1 cellular context compared by ENCODE assay signal in the genomic region with DNA sequence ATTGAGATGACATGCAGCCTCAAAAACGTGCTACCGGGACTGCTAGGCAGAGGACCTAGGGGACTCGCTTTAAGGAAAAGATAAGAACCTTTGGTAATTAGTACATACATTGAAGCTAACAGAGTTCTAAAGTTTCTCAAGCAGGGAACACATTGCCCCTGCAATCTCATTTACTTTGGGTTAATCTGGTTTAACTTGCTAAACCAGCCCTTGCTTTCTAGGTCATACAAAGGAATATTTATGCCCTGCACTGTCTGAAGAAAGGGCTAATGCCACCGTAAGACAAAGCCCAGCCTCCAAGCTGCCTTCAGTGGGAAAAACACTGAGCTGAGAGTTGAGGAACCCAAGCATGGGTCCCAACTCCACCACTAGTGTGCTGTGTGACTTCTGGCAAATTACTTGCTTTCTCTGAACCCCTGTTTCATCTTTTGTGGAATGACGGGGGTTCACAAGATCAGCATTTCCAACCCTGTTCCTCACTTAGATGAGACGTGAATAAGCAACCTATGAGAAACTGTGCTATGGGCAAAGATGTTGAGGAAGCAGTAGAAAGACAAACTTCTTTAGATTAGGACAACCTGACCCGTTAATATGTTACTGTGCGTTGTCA.
TF ChIP-seq lines count a peak whose summit lies in the region.

No MANE protein-coding gene starts in this region.

TF ChIP-seq in K562, 482 proteins besides CTCF, POLR2A, EP300 and RAD21:
- TF ChIP-seq, protein P1, sequence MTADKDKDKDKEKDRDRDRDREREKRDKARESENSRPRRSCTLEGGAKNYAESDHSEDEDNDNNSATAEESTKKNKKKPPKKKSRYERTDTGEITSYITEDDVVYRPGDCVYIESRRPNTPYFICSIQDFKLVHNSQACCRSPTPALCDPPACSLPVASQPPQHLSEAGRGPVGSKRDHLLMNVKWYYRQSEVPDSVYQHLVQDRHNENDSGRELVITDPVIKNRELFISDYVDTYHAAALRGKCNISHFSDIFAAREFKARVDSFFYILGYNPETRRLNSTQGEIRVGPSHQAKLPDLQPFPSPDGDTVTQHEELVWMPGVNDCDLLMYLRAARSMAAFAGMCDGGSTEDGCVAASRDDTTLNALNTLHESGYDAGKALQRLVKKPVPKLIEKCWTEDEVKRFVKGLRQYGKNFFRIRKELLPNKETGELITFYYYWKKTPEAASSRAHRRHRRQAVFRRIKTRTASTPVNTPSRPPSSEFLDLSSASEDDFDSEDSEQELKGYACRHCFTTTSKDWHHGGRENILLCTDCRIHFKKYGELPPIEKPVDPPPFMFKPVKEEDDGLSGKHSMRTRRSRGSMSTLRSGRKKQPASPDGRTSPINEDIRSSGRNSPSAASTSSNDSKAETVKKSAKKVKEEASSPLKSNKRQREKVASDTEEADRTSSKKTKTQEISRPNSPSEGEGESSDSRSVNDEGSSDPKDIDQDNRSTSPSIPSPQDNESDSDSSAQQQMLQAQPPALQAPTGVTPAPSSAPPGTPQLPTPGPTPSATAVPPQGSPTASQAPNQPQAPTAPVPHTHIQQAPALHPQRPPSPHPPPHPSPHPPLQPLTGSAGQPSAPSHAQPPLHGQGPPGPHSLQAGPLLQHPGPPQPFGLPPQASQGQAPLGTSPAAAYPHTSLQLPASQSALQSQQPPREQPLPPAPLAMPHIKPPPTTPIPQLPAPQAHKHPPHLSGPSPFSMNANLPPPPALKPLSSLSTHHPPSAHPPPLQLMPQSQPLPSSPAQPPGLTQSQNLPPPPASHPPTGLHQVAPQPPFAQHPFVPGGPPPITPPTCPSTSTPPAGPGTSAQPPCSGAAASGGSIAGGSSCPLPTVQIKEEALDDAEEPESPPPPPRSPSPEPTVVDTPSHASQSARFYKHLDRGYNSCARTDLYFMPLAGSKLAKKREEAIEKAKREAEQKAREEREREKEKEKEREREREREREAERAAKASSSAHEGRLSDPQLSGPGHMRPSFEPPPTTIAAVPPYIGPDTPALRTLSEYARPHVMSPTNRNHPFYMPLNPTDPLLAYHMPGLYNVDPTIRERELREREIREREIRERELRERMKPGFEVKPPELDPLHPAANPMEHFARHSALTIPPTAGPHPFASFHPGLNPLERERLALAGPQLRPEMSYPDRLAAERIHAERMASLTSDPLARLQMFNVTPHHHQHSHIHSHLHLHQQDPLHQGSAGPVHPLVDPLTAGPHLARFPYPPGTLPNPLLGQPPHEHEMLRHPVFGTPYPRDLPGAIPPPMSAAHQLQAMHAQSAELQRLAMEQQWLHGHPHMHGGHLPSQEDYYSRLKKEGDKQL (CRISPR knock-in tag; IDR thresholded peaks at IDR 0.05; ENCODE audit: borderline replicate concordance): no peak
- TF ChIP-seq, protein P2, sequence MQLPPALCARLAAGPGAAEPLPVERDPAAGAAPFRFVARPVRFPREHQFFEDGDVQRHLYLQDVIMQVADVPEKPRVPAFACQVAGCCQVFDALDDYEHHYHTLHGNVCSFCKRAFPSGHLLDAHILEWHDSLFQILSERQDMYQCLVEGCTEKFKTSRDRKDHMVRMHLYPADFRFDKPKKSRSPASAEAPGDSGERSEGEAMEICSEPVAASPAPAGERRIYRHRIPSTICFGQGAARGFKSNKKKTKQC (CRISPR knock-in tag; IDR thresholded peaks at IDR 0.05): no peak
- TF ChIP-seq DACH1 (IDR thresholded peaks at IDR 0.05; ENCODE audit: partially characterized antibody) (no peak), HDAC3 (IDR thresholded peaks at IDR 0.05; ENCODE audit: borderline replicate concordance, partially characterized antibody) (no peak), SLC30A9 (CRISPR knock-in tag; IDR thresholded peaks at IDR 0.05) (no peak), DPF2 (IDR thresholded peaks at IDR 0.05) (no peak), ZFP36 (IDR thresholded peaks at IDR 0.05; ENCODE audit: low read depth, low read length, partially characterized antibody) (peak; percentile 50), RBM25 (IDR thresholded peaks at IDR 0.05; ENCODE audit: low read depth, low read length, severe bottlenecking) (peak; percentile 10)
- TF ChIP-seq, protein P3, sequence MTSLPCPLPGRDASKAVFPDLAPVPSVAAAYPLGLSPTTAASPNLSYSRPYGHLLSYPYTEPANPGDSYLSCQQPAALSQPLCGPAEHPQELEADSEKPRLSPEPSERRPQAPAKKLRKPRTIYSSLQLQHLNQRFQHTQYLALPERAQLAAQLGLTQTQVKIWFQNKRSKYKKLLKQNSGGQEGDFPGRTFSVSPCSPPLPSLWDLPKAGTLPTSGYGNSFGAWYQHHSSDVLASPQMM (CRISPR knock-in tag; IDR thresholded peaks at IDR 0.05): no peak
- TF ChIP-seq, protein P4, sequence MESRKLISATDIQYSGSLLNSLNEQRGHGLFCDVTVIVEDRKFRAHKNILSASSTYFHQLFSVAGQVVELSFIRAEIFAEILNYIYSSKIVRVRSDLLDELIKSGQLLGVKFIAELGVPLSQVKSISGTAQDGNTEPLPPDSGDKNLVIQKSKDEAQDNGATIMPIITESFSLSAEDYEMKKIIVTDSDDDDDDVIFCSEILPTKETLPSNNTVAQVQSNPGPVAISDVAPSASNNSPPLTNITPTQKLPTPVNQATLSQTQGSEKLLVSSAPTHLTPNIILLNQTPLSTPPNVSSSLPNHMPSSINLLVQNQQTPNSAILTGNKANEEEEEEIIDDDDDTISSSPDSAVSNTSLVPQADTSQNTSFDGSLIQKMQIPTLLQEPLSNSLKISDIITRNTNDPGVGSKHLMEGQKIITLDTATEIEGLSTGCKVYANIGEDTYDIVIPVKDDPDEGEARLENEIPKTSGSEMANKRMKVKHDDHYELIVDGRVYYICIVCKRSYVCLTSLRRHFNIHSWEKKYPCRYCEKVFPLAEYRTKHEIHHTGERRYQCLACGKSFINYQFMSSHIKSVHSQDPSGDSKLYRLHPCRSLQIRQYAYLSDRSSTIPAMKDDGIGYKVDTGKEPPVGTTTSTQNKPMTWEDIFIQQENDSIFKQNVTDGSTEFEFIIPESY (CRISPR knock-in tag; IDR thresholded peaks at IDR 0.05): no peak
- TF ChIP-seq, protein P5, sequence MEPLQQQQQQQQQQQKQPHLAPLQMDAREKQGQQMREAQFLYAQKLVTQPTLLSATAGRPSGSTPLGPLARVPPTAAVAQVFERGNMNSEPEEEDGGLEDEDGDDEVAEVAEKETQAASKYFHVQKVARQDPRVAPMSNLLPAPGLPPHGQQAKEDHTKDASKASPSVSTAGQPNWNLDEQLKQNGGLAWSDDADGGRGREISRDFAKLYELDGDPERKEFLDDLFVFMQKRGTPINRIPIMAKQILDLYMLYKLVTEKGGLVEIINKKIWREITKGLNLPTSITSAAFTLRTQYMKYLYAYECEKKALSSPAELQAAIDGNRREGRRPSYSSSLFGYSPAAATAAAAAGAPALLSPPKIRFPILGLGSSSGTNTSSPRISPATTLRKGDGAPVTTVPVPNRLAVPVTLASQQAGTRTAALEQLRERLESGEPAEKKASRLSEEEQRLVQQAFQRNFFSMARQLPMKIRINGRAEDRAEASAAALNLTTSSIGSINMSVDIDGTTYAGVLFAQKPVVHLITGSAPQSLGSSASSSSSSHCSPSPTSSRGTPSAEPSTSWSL (CRISPR knock-in tag; IDR thresholded peaks at IDR 0.05; ENCODE audit: borderline replicate concordance): no peak
